In the genomic region with DNA sequence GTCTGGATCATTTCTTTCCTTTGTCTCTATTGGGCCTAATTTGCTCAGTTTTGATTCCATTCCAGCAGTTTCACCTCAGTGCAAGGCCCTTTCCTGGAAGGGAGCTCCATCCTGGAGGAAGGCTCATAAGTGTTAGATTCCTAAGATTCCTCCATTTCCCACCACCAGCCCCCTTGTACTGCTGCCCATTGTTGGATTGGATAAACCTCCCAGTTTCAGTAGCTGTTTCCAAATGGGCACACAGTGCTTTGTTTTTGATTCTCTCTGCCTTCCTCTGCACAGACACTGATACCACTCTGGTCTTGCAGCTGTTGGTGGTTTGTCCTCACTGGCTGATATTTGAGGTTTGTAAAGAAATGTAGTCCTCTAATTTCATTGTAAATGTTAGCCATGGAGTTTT, we compare ENCODE assay signal across 16 cellular contexts.
DNase-seq lines count a peak whose midpoint lies in the region; ATAC-seq, FAIRE-seq and TF ChIP-seq lines count a peak whose summit lies in the region.
"Had no signal": no experiment of that assay in that cellular context is flagged by ENCODE, and none has a peak within 500 bp of the region (broad histone marks: within the 10 kb centered on the region; RNA-seq: fewer than 3 reads in every experiment).

No MANE protein-coding gene starts in this region.

- H3K27ac Mint-ChIP-seq in GM23338 (peak overlapping the region; percentile 72), astrocyte (ENCODE audit: unreplicated experiment) (peak overlapping the region; percentile 28)

- no peak overlapping the region for H2BK15ac ChIP-seq in neuronal stem cell (ENCODE audit: low read length)

- no peaks in the 10 kb centered on the region for H3K27me3 ChIP-seq in GM23338 (ENCODE audit: insufficient read depth)
- no peaks in the 10 kb centered on the region for H3K27me3 ChIP-seq in astrocyte (ENCODE audit: insufficient read depth, low read length)
- no peaks in the 10 kb centered on the region for H3K27me3 ChIP-seq in iPS-18a (ENCODE audit: control insufficient read depth, insufficient read depth, low read length)
- no peaks in the 10 kb centered on the region for H3K27me3 ChIP-seq in neuronal stem cell (ENCODE audit: control insufficient read depth in 3 of 3, insufficient read depth in 3 of 3, low read depth in 1 of 3, low read length in 3 of 3)

- peak; percentile 62 for ATAC-seq in GM23338
- no peak for ATAC-seq in GM21360 (IDR thresholded peaks at IDR 0.05; ENCODE audit: unreplicated experiment)
- ATAC-seq: HCT116, Right ventricle myocardium inferior had no signal

- H3K27me3 Mint-ChIP-seq in GM23338 (ENCODE audit: insufficient read depth, low read depth, poor library complexity) (peaks cover 3% of the 10 kb centered on the region), astrocyte (ENCODE audit: low read depth, unreplicated experiment) (no peaks in the 10 kb centered on the region)

- no peak overlapping the region for H4K91ac ChIP-seq in neuronal stem cell (ENCODE audit: low read depth, low read length, poor library complexity)

- H3K36me3 Mint-ChIP-seq in GM23338 (ENCODE audit: low read depth) (no peaks in the 10 kb centered on the region), astrocyte (ENCODE audit: low read depth, unreplicated experiment) (no peaks in the 10 kb centered on the region)

- H3K9me3 Mint-ChIP-seq in GM23338 (no peaks in the 10 kb centered on the region), astrocyte (ENCODE audit: unreplicated experiment) (no peaks in the 10 kb centered on the region)

- H3K23ac ChIP-seq in neuronal stem cell (ENCODE audit: low read depth, low read length, poor library complexity) = no peak overlapping the region

- FAIRE-seq in astrocyte (lab: Jason Lieb, UNC) = no peak
- FAIRE-seq: HTR-8/SVneo had no signal

- H4K8ac ChIP-seq in neuronal stem cell (ENCODE audit: low read depth, low read length) = no peak overlapping the region

- H3K4me1 Mint-ChIP-seq in GM23338 = peaks cover 19% of the 10 kb centered on the region
- H3K4me1 Mint-ChIP-seq in astrocyte (ENCODE audit: low read depth, unreplicated experiment) = peaks cover 7% of the 10 kb centered on the region

- no peaks in the 10 kb centered on the region for H3F3A ChIP-seq in GM23338 (replicated peaks; ENCODE audit: low read depth)

- H3K4me3 Mint-ChIP-seq in GM23338 (no peak overlapping the region), astrocyte (ENCODE audit: unreplicated experiment) (no peak overlapping the region)

- H3K9ac ChIP-seq in astrocyte (ENCODE audit: low read length) (no peak overlapping the region), iPS-18a (ENCODE audit: low read length) (no peak overlapping the region), neuronal stem cell (ENCODE audit: low read depth, low read length, poor library complexity) (no peak overlapping the region)
- H3K9ac ChIP-seq: SK-N-SH had no signal

- H3K4ac ChIP-seq in neuronal stem cell (ENCODE audit: low read length) = no peak overlapping the region

- H3K27ac ChIP-seq in GM23338 (ENCODE audit: low read depth) (no peak overlapping the region), astrocyte (ENCODE audit: low read depth, low read length) (no peak overlapping the region), iPS-18a (ENCODE audit: low read length) (peak overlapping the region; percentile 18), neuronal stem cell (replicated peaks; ENCODE audit: low read length) (no peak overlapping the region)

- H3K4me3 ChIP-seq in GM23338 (no peak overlapping the region), astrocyte (ENCODE audit: insufficient read depth, low read depth, low read length) (no peak overlapping the region), iPS-18a (ENCODE audit: low read length) (no peak overlapping the region), neuronal stem cell (ENCODE audit: low read length in 2 of 2) (no peak overlapping the region)

- H2BK5ac ChIP-seq in neuronal stem cell (ENCODE audit: low read length) = no peak overlapping the region

- H3K4me2 ChIP-seq in GM23338 (no peak overlapping the region), astrocyte (ENCODE audit: low read length) (no peak overlapping the region), neuronal stem cell (ENCODE audit: insufficient read depth, low read length, poor library complexity, severe bottlenecking) (no peak overlapping the region)
- H3K4me2 ChIP-seq: SK-N-SH had no signal

- H2AFZ ChIP-seq in GM23338 (no peak overlapping the region; the same call in 1 of the 2 replicates), astrocyte (ENCODE audit: low read depth, low read length) (no peak overlapping the region), neuronal stem cell (ENCODE audit: low read length) (peak overlapping the region; percentile 43)

- H3K36me3 ChIP-seq in GM23338 (ENCODE audit: insufficient read depth) (no peaks in the 10 kb centered on the region), astrocyte (ENCODE audit: insufficient read depth, low read length) (no peaks in the 10 kb centered on the region), iPS-18a (ENCODE audit: control insufficient read depth, low read depth, low read length) (no peaks in the 10 kb centered on the region), neuronal stem cell (replicated peaks in 1 of 2; ENCODE audit: control insufficient read depth in 2 of 2, insufficient read depth in 2 of 2, low read length in 2 of 2) (no peaks in the 10 kb centered on the region)

- no peaks in the 10 kb centered on the region for H3K79me1 ChIP-seq in neuronal stem cell (ENCODE audit: low read depth, low read length)

- H3K4me1 ChIP-seq in GM23338 (ENCODE audit: insufficient read depth) = peaks cover 8% of the 10 kb centered on the region
- H3K4me1 ChIP-seq in astrocyte (ENCODE audit: insufficient read depth, low read length) = no peaks in the 10 kb centered on the region
- H3K4me1 ChIP-seq in iPS-18a (ENCODE audit: control insufficient read depth, low read depth, low read length) = peaks cover 10% of the 10 kb centered on the region
- H3K4me1 ChIP-seq in neuronal stem cell (ENCODE audit: control insufficient read depth in 2 of 2, insufficient read depth in 1 of 2, low read depth in 1 of 2, low read length in 2 of 2) = no peaks in the 10 kb centered on the region

- peaks cover 3% of the 10 kb centered on the region; the same call in 1 of the 2 replicates for H3K9me2 ChIP-seq in GM23338 (ENCODE audit: insufficient read depth)
- H3K9me2 ChIP-seq: SK-N-SH had no signal

- no peak overlapping the region for H2AK5ac ChIP-seq in neuronal stem cell (ENCODE audit: low read depth, low read length)

- H3K18ac ChIP-seq in neuronal stem cell (ENCODE audit: low read length) = no peak overlapping the region

- DNase-seq in GM23338 (ENCODE audit: low spot score) = peak; percentile 57
- DNase-seq in astrocyte (ENCODE audit: low read depth) = peak; percentile 2
- peak; percentile 21 for DNase-seq in neuronal stem cell (ENCODE audit: low spot score)
- no peak for DNase-seq in cerebellar nuclear complex (lab: John Stamatoyannopoulos, UW)
- no peak for DNase-seq in stimulated activated CD4-positive, alpha-beta T cell treated with anti-CD3 and anti-CD28 coated beads, Interleukin-4, amount 100 ng/mL, for 4 hours
- no peak for DNase-seq in NOMO-1 (lab: John Stamatoyannopoulos, UW; ENCODE audit: unreplicated experiment in 2 of 2)
- DNase-seq: C1 segment of cervical spinal cord, NCI-H1048, NCI-H2107, NCI-H226, SK-N-SH had no signal

- H3K14ac ChIP-seq in neuronal stem cell (ENCODE audit: low read length) = no peak overlapping the region

- TF ChIP-seq CTCF in GM23338 (conservative IDR thresholded peaks at IDR 0.05; ENCODE audit: low read depth in 2 of 2) (no peak), astrocyte (IDR thresholded peaks at IDR 0.05; ENCODE audit: insufficient read depth, low read depth, low read length) (no peak)

- H3K79me2 ChIP-seq in GM23338 (replicated peaks; ENCODE audit: insufficient read depth) (no peaks in the 10 kb centered on the region), astrocyte (ENCODE audit: insufficient read depth, low read length) (no peaks in the 10 kb centered on the region)

- H3K9me3 ChIP-seq in astrocyte (ENCODE audit: insufficient read depth, low read depth, low read length) (no peaks in the 10 kb centered on the region), iPS-18a (ENCODE audit: control insufficient read depth, low read depth, low read length) (no peaks in the 10 kb centered on the region), neuronal stem cell (replicated peaks in 1 of 2; ENCODE audit: control insufficient read depth in 2 of 2, insufficient read depth in 1 of 2, low read depth in 1 of 2, low read length in 2 of 2) (no peaks in the 10 kb centered on the region)
- H3K9me3 ChIP-seq: SK-N-SH had no signal

- no peaks in the 10 kb centered on the region for H4K20me1 ChIP-seq in GM23338 (replicated peaks; ENCODE audit: insufficient read depth)
- no peaks in the 10 kb centered on the region for H4K20me1 ChIP-seq in astrocyte (ENCODE audit: insufficient read depth, low read length)

- H2BK120ac ChIP-seq in neuronal stem cell (ENCODE audit: low read depth, low read length) = no peak overlapping the region

- H2BK12ac ChIP-seq in neuronal stem cell (ENCODE audit: low read length) = no peak overlapping the region

TF ChIP-seq in GM23338, 12 proteins besides CTCF, POLR2A, EP300 and RAD21:
- TF ChIP-seq CREB1 (CRISPR knock-in tag; IDR thresholded peaks at IDR 0.05; ENCODE audit: low read depth) (no peak), EZH2phosphoT487 (IDR thresholded peaks at IDR 0.05; ENCODE audit: unreplicated experiment) (no peak)
TF ChIP-seq in GM23338: peak in this region for 0.

Comparison
In these comparisons a context has a peak if more than half of its experiments do, and no peak if none do; other contexts are left out.
1. DNase-seq: peak in GM23338 (single experiment), astrocyte (single experiment) and neuronal stem cell (single experiment); none in cerebellar nuclear complex (0 of 2), stimulated activated CD4-positive, alpha-beta T cell treated with anti-CD3 and anti-CD28 coated beads, Interleukin-4, amount 100 ng/mL, for 4 hours (0 of 2) and NOMO-1 (0 of 2).